19 cellular contexts compared by ENCODE assay signal in the genomic region with DNA sequence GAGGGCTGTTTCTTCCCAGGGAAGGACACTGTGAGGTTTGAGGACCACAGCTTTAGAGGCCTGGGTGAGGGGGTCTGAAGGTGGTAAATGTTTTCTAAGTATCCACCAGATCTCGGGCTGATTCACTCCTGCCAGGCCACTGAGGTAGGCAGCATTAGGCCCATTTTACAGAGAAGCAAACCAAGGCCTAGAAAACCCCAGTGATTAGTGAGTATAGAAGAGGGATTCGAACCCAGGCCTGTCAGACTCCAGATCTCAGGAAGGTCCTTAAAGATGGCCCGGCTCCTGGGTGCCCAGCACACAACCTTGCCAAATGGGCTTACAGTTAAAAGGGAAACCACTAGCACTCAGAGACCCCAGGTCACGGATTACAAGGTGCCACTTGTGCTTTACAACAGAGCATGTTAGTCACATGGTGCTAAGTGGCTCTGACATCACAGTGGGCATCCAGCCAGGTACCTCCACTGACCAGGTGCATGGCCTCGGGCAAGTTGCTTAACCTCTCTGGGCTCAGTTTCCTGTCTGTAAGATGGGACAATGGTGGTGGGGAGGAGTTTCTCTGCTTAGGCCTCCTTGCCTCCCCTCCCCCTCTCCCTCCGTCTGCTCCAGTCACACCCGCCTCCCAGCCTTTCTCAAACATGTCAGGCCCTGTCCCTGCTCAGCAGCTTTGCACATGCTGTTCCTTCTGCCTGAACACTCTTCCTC. TPM values are rescaled to one million over a fixed set of nuclear protein-coding genes. Genes with fewer than 3 reads are reported as not detected.
DNase-seq lines count a peak whose midpoint lies in the region; TF ChIP-seq lines count a peak whose summit lies in the region.
"Had no signal": no experiment of that assay in that cellular context is flagged by ENCODE, and none has a peak within 500 bp of the region (broad histone marks: within the 10 kb centered on the region; RNA-seq: fewer than 3 reads in every experiment).

No MANE protein-coding gene starts in this region.

- H4K20me1 ChIP-seq in mammary epithelial cell (ENCODE audit: insufficient read depth, low read length), result no peaks in the 10 kb centered on the region

- dilution Hi-C loops in mammary epithelial cell (cut with HindIII; ENCODE audit: low sequenced_read_pairs), result no loop called here

- H3K27ac Mint-ChIP-seq in activated CD4-positive, alpha-beta memory T cell treated with anti-CD3 and anti-CD28 coated beads for 36 hours, result no peak overlapping the region
- H3K27ac Mint-ChIP-seq: activated CD4-positive, alpha-beta memory T cell treated with anti-CD3 and anti-CD28 coated beads, Interleukin-2, amount 10 ng/mL, durations not matched to agents 7 days and 5 days; activated naive CD8-positive, alpha-beta T cell treated with anti-CD3 and anti-CD28 coated beads for 36 hours; activated T-cell treated with anti-CD3 and anti-CD28 coated beads, Interleukin-2, amount 50 U/mL, for 72 hours; B cell had no signal

- H2AFZ ChIP-seq in mammary epithelial cell (ENCODE audit: low read depth, low read length), result no peak overlapping the region

- no peak overlapping the region for H3K27ac ChIP-seq in mammary epithelial cell (ENCODE audit: insufficient read depth, low read depth, low read length)
- H3K27ac ChIP-seq: heart left ventricle, HL-60, psoas muscle, thoracic aorta had no signal

- no peaks in the 10 kb centered on the region for H3K79me2 ChIP-seq in mammary epithelial cell (ENCODE audit: insufficient read depth, low read length)

- no TSS peak for BruUV-seq in mammary epithelial cell (replicated peaks; lab: Mats Ljungman, UMichigan)

- H3K4me1 ChIP-seq in mammary epithelial cell (ENCODE audit: insufficient read depth, low read length), result peaks cover 5% of the 10 kb centered on the region

- intact Hi-C loops in mammary epithelial cell (cut with micrococcal nuclease), result no loop called here
- intact Hi-C loops in activated CD4-positive, alpha-beta memory T cell treated with anti-CD3 and anti-CD28 coated beads for 36 hours (cut with micrococcal nuclease), result no loop called here

- POLR2A ChIA-PET in activated CD4-positive, alpha-beta memory T cell treated with anti-CD3 and anti-CD28 coated beads for 36 hours (lab: Charles Lee), result no interaction called here

- no peak for TF ChIP-seq CTCF in mammary epithelial cell (conservative IDR thresholded peaks at IDR 0.05 in 1 of 2, IDR thresholded peaks at IDR 0.05 in 1 of 2; ENCODE audit: extremely low read depth in 1 of 2, insufficient read depth in 1 of 2, low read depth in 1 of 2, low read length in 2 of 2)

- H3K27me3 ChIP-seq in mammary epithelial cell (ENCODE audit: insufficient read depth, low read length), result no peaks in the 10 kb centered on the region

- in situ Hi-C loops in mammary epithelial cell (cut with MboI; ENCODE audit: low sequenced_read_pairs in 2 of 2), result no loop called here

- peaks cover 1% of the 10 kb centered on the region for H3K27me3 Mint-ChIP-seq in activated CD4-positive, alpha-beta memory T cell treated with anti-CD3 and anti-CD28 coated beads for 36 hours
- H3K27me3 Mint-ChIP-seq: activated CD4-positive, alpha-beta memory T cell treated with anti-CD3 and anti-CD28 coated beads, Interleukin-2, amount 10 ng/mL, durations not matched to agents 7 days and 5 days had no signal

- no peak overlapping the region for H3K9ac ChIP-seq in mammary epithelial cell (ENCODE audit: insufficient read depth, low read length)

- H3K4me2 ChIP-seq in mammary epithelial cell (ENCODE audit: insufficient read depth, low read depth, low read length), result no peak overlapping the region

- H3K9me3 ChIP-seq in mammary epithelial cell (replicated peaks; ENCODE audit: insufficient read depth, low read length), result no peaks in the 10 kb centered on the region
- H3K9me3 ChIP-seq: psoas muscle, thoracic aorta had no signal

- H3K9me3 Mint-ChIP-seq in activated CD4-positive, alpha-beta memory T cell treated with anti-CD3 and anti-CD28 coated beads for 36 hours, result no peaks in the 10 kb centered on the region
- H3K9me3 Mint-ChIP-seq: activated CD4-positive, alpha-beta memory T cell treated with anti-CD3 and anti-CD28 coated beads, Interleukin-2, amount 10 ng/mL, durations not matched to agents 7 days and 5 days; activated naive CD8-positive, alpha-beta T cell treated with anti-CD3 and anti-CD28 coated beads for 36 hours; activated T-cell treated with anti-CD3 and anti-CD28 coated beads, Interleukin-2, amount 50 U/mL, for 72 hours had no signal

- H3K4me1 Mint-ChIP-seq in activated CD4-positive, alpha-beta memory T cell treated with anti-CD3 and anti-CD28 coated beads for 36 hours (ENCODE audit: low read depth), result no peaks in the 10 kb centered on the region
- H3K4me1 Mint-ChIP-seq: activated CD4-positive, alpha-beta memory T cell treated with anti-CD3 and anti-CD28 coated beads, Interleukin-2, amount 10 ng/mL, durations not matched to agents 7 days and 5 days; activated naive CD8-positive, alpha-beta T cell treated with anti-CD3 and anti-CD28 coated beads for 36 hours had no signal

- no peak overlapping the region for H3K4me3 Mint-ChIP-seq in activated CD4-positive, alpha-beta memory T cell treated with anti-CD3 and anti-CD28 coated beads for 36 hours
- H3K4me3 Mint-ChIP-seq: activated CD4-positive, alpha-beta memory T cell treated with anti-CD3 and anti-CD28 coated beads, Interleukin-2, amount 10 ng/mL, durations not matched to agents 7 days and 5 days; activated naive CD8-positive, alpha-beta T cell treated with anti-CD3 and anti-CD28 coated beads for 36 hours; activated T-cell treated with anti-CD3 and anti-CD28 coated beads, Interleukin-2, amount 50 U/mL, for 72 hours; B cell had no signal

- no peaks in the 10 kb centered on the region for H3K36me3 Mint-ChIP-seq in activated CD4-positive, alpha-beta memory T cell treated with anti-CD3 and anti-CD28 coated beads for 36 hours
- H3K36me3 Mint-ChIP-seq: activated naive CD8-positive, alpha-beta T cell treated with anti-CD3 and anti-CD28 coated beads for 36 hours had no signal

- CTCF ChIA-PET in mammary epithelial cell (lab: Charles Lee; ENCODE audit: low non-redundant PET), result no interaction called here
- CTCF ChIA-PET in activated CD4-positive, alpha-beta memory T cell treated with anti-CD3 and anti-CD28 coated beads for 36 hours (lab: Charles Lee), result no interaction called here

- DNase-seq in stimulated activated CD4-positive, alpha-beta T cell treated with anti-CD3 and anti-CD28 coated beads, Interleukin-4, amount 100 ng/mL, for 24 hours, result peak; percentile 5
- DNase-seq in stimulated activated CD4-positive, alpha-beta T cell treated with anti-CD3 and anti-CD28 coated beads, Interleukin-15, amount 100 ng/mL, for 24 hours, result no peak
- DNase-seq in NCI-H345 (lab: John Stamatoyannopoulos, UW) (peak; percentile 53), mammary epithelial cell (peak; percentile 75), hypothalamus (lab: John Stamatoyannopoulos, UW) (no peak), MV-4-11 (lab: John Stamatoyannopoulos, UW) (no peak)
- DNase-seq in activated CD4-positive, alpha-beta memory T cell treated with anti-CD3 and anti-CD28 coated beads for 36 hours, result no peak
- DNase-seq: activated CD4-positive, alpha-beta memory T cell treated with anti-CD3 and anti-CD28 coated beads, Interleukin-2, amount 10 ng/mL, durations not matched to agents 7 days and 5 days; activated naive CD8-positive, alpha-beta T cell treated with anti-CD3 and anti-CD28 coated beads for 36 hours; heart left ventricle; KBM-7; NCI-H1694 treated with DMSO at 0.1 percent for 48 hours; NCI-H510A; OCI-M1 had no signal

- H3K4me3 ChIP-seq in mammary epithelial cell (replicated peaks in 1 of 3; ENCODE audit: insufficient read depth in 1 of 3, low read depth in 2 of 3, low read length in 3 of 3), result no peak overlapping the region
- H3K4me3 ChIP-seq: heart left ventricle, psoas muscle, thoracic aorta had no signal

- no peaks in the 10 kb centered on the region for H3K36me3 ChIP-seq in mammary epithelial cell (ENCODE audit: insufficient read depth, low read length)
- H3K36me3 ChIP-seq: heart left ventricle, thoracic aorta had no signal

- 58% methylated on average over 5 of the region's 7 CpGs for WGBS in mammary epithelial cell (ENCODE audit: low coverage, missing lambda C conversion rate)

RNA-seq across cellular contexts. Expression of a gene that starts 18.8 kb away (rescaled TPM):
- total RNA-seq in mammary epithelial cell, result 10 to 100 TPM; 49.6 to 68.3 TPM
- 41.1 TPM for polyA plus RNA-seq in mammary epithelial cell
- polyA minus RNA-seq in mammary epithelial cell, result 78.0 TPM
- not detected for total RNA-seq in activated CD4-positive, alpha-beta memory T cell treated with anti-CD3 and anti-CD28 coated beads for 36 hours
- total RNA-seq: activated CD4-positive, alpha-beta memory T cell treated with anti-CD3 and anti-CD28 coated beads, Interleukin-2, amount 10 ng/mL, durations not matched to agents 7 days and 5 days had no signal

Comparison
In these comparisons a context has a peak if more than half of its experiments do, and no peak if none do; other contexts are left out.
1. DNase-seq: peak in stimulated activated CD4-positive, alpha-beta T cell treated with anti-CD3 and anti-CD28 coated beads, Interleukin-4, amount 100 ng/mL, for 24 hours (single experiment), NCI-H345 (single experiment) and mammary epithelial cell (single experiment); none in stimulated activated CD4-positive, alpha-beta T cell treated with anti-CD3 and anti-CD28 coated beads, Interleukin-15, amount 100 ng/mL, for 24 hours (single experiment), hypothalamus (0 of 51), activated CD4-positive, alpha-beta memory T cell treated with anti-CD3 and anti-CD28 coated beads for 36 hours (single experiment) and MV-4-11 (single experiment).
2. RNA of a gene that starts 18.8 kb away (total RNA-seq): 49.6 to 68.3 TPM in mammary epithelial cell; not detected in activated CD4-positive, alpha-beta memory T cell treated with anti-CD3 and anti-CD28 coated beads for 36 hours; every median in the first group is over 10 times any median in the second.